9 cellular contexts compared by ENCODE assay signal in genomic region chr14:58572092-58572853, GRCh38.
DNase-seq lines count a peak whose midpoint lies in the region; TF ChIP-seq lines count a peak whose summit lies in the region.
"Had no signal": no experiment of that assay in that cellular context is flagged by ENCODE, and none has a peak within 500 bp of the region (broad histone marks: within the 10 kb centered on the region; RNA-seq: fewer than 3 reads in every experiment).

No MANE protein-coding gene starts in this region.

- intact Hi-C loops in posterior cingulate gyrus (cut with DNase I), result no loop called here

- no peak overlapping the region for H3K4me3 Mint-ChIP-seq in HFFc6
- no peak overlapping the region for H3K4me3 Mint-ChIP-seq in immature natural killer cell

- TF ChIP-seq CTCF in HFFc6 (IDR thresholded peaks at IDR 0.05), result no peak
- TF ChIP-seq CTCF in RWPE1 (conservative IDR thresholded peaks at IDR 0.05; ENCODE audit: low read depth), result no peak

- H3K9me3 Mint-ChIP-seq in HFFc6 (no peaks in the 10 kb centered on the region), immature natural killer cell (no peaks in the 10 kb centered on the region)

- CTCF ChIA-PET in RWPE1 (lab: Yijun Ruan, JAX), result no interaction called here

- H3K27ac Mint-ChIP-seq in HFFc6, result no peak overlapping the region
- no peak overlapping the region for H3K27ac Mint-ChIP-seq in immature natural killer cell

- H3K36me3 Mint-ChIP-seq in HFFc6 (ENCODE audit: low read depth) (no peaks in the 10 kb centered on the region), immature natural killer cell (no peaks in the 10 kb centered on the region)

- H3K27ac ChIP-seq in RWPE1, result no peak overlapping the region

- POLR2A ChIA-PET in RWPE1 (lab: Yijun Ruan, JAX; ENCODE audit: low non-redundant PET), result no interaction called here

- peaks cover 4% of the 10 kb centered on the region for H3K27me3 Mint-ChIP-seq in HFFc6 (ENCODE audit: insufficient read depth)
- H3K27me3 Mint-ChIP-seq in immature natural killer cell (ENCODE audit: low read depth in 3 of 3), result peaks cover 0 to 3% (median 0%) of the 10 kb centered on the region in 3 donors

- peaks cover 12% of the 10 kb centered on the region for H3K4me1 Mint-ChIP-seq in HFFc6 (ENCODE audit: low read depth)
- H3K4me1 Mint-ChIP-seq in immature natural killer cell, result no peaks in the 10 kb centered on the region

- peak; percentile 43 for DNase-seq in HFFc6
- DNase-seq in activated CD8-positive, alpha-beta memory T cell treated with anti-CD3 and anti-CD28 coated beads, Interleukin-2, amount 50 U/mL, for 4 hours, result peak; percentile 17
- DNase-seq in glomerular visceral epithelial cell (ENCODE audit: extremely low spot score), result peak; percentile 52
- DNase-seq in stimulated activated CD4-positive, alpha-beta T cell treated with anti-CD3 and anti-CD28 coated beads, TNF-alpha, amount 100 ng/mL, for 24 hours (ENCODE audit: low read depth in 3 of 3), result peak; percentile 3 to 58 (median 11)
- no peak for DNase-seq in RWPE1 (ENCODE audit: low spot score)
- no peak for DNase-seq in immature natural killer cell
- no peak for DNase-seq in cerebellar cortex (ENCODE audit: low spot score)
- DNase-seq in posterior cingulate gyrus, result no peak
- DNase-seq: hippocampal formation had no signal

Comparison
In these comparisons a context has a peak if more than half of its experiments do, and no peak if none do; other contexts are left out.
1. DNase-seq: peak in HFFc6 (single experiment), activated CD8-positive, alpha-beta memory T cell treated with anti-CD3 and anti-CD28 coated beads, Interleukin-2, amount 50 U/mL, for 4 hours (single experiment), glomerular visceral epithelial cell (single experiment) and stimulated activated CD4-positive, alpha-beta T cell treated with anti-CD3 and anti-CD28 coated beads, TNF-alpha, amount 100 ng/mL, for 24 hours (3 of 3); none in RWPE1 (single experiment), immature natural killer cell (0 of 3), cerebellar cortex (single experiment) and posterior cingulate gyrus (0 of 10).